ENCODE assay signal across 8 cellular contexts in the genomic region with DNA sequence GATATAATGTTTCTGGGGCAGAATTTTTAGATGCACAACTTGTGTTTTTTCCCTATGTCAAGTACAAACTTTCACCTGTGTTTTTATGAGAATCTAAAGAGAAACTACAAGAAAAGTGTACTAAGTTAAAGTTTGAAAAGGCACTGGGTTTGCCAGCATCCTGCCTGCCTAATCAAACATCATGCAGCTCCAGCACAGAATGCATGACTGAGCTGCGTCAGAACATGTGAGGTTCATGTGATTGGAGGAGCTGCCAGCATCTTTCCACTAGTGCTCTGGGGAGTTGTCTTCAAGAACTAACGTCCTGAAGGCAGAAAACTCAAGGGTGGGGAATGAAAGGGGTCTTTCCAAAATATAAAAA. TPM values are rescaled to one million over a fixed set of nuclear protein-coding genes. Genes with fewer than 3 reads are reported as not detected.
A peak's percentile ranks its signal among the peaks of the same experiment; 100 is the strongest.
DNase-seq lines count a peak whose midpoint lies in the region; ATAC-seq and TF ChIP-seq lines count a peak whose summit lies in the region.

No MANE protein-coding gene starts in this region.

- in situ Hi-C loops in HAP-1 (cut with MboI; ENCODE audit: low sequenced_read_pairs), result loop anchor here (10.0 kb wide), 1 partner anchor 128 kb away; the partner anchor contains the start of gene CD274

- 49% methylated on average over 2 of the region's 2 CpGs for WGBS in hepatocyte (ENCODE audit: low lambda C conversion rate, missing lambda C conversion rate)

- H3F3A ChIP-seq in PC-9 (ENCODE audit: insufficient read depth, low read depth), result no peaks in the 10 kb centered on the region

- peaks cover 72% of the 10 kb centered on the region for H3K4me1 Mint-ChIP-seq in activated T-helper 1 cell treated with anti-CD3 and anti-CD28 coated beads, Interleukin-12 subunit alpha, Interleukin-12 subunit beta, Interleukin-2, Interleukin-4 antibody, amounts not matched to agents 30 ng/mL and 10 ng/mL and 1 ng/mL, durations not matched to agents 14 hours and 24 hours and 36 hours (ENCODE audit: low read depth)

- peak; percentile 44 for ATAC-seq in GM19328 (IDR thresholded peaks at IDR 0.05; ENCODE audit: unreplicated experiment)
- ATAC-seq in HG03280 (IDR thresholded peaks at IDR 0.05; ENCODE audit: unreplicated experiment), result peak; percentile 56

- BruUV-seq in PC-9 (replicated peaks; lab: Mats Ljungman, UMichigan), result no TSS peak

- intact Hi-C loops in activated T-helper 1 cell treated with anti-CD3 and anti-CD28 coated beads, Interleukin-12 subunit alpha, Interleukin-12 subunit beta, Interleukin-2, Interleukin-4 antibody, amounts not matched to agents 30 ng/mL and 10 ng/mL and 1 ng/mL, durations not matched to agents 14 hours and 24 hours and 36 hours (cut with micrococcal nuclease), result no loop called here
- intact Hi-C loops in PC-9 (cut with micrococcal nuclease; ENCODE audit: unreplicated experiment), result no loop called here

- H3K36me3 ChIP-seq in PC-9 (ENCODE audit: low read depth) (no peaks in the 10 kb centered on the region), HAP-1 (replicated peaks) (no peaks in the 10 kb centered on the region), hepatocyte (replicated peaks; ENCODE audit: insufficient read depth, low read depth) (no peaks in the 10 kb centered on the region)

- TF ChIP-seq CTCF in AG10803 (conservative IDR thresholded peaks at IDR 0.05; ENCODE audit: low read length) (no peak), PC-9 (conservative IDR thresholded peaks at IDR 0.05) (no peak), hepatocyte (IDR thresholded peaks at IDR 0.05; ENCODE audit: poor library complexity) (no peak)

- H4K20me1 ChIP-seq in PC-9 (ENCODE audit: insufficient read depth) (no peaks in the 10 kb centered on the region), hepatocyte (ENCODE audit: insufficient read depth, poor library complexity, severe bottlenecking) (no peaks in the 10 kb centered on the region)

- DNase-seq in AG10803 (ENCODE audit: low read depth) (peak; percentile 72), kidney tubule cell (ENCODE audit: low spot score) (peak; percentile 80), PC-9 (no peak), HAP-1 (ENCODE audit: low spot score in 2 of 2) (no peak), hepatocyte (ENCODE audit: low spot score) (no peak)
- peak; percentile 57 for DNase-seq in activated T-helper 1 cell treated with anti-CD3 and anti-CD28 coated beads, Interleukin-12 subunit alpha, Interleukin-12 subunit beta, Interleukin-2, Interleukin-4 antibody, amounts not matched to agents 30 ng/mL and 10 ng/mL and 1 ng/mL, durations not matched to agents 14 hours and 24 hours and 36 hours (ENCODE audit: low spot score)

- CTCF ChIA-PET in PC-9 (lab: Charles Lee), result interaction anchor here (0.7 kb wide), 1 partner anchor 503 kb away, joined by 3 read pairs; no protein-coding TSS in a partner anchor

- no peak overlapping the region for H3K4me3 Mint-ChIP-seq in activated T-helper 1 cell treated with anti-CD3 and anti-CD28 coated beads, Interleukin-12 subunit alpha, Interleukin-12 subunit beta, Interleukin-2, Interleukin-4 antibody, amounts not matched to agents 30 ng/mL and 10 ng/mL and 1 ng/mL, durations not matched to agents 14 hours and 24 hours and 36 hours

- H3K27me3 ChIP-seq in PC-9 (ENCODE audit: insufficient read depth, low read depth) (no peaks in the 10 kb centered on the region), HAP-1 (ENCODE audit: low read depth) (no peaks in the 10 kb centered on the region), hepatocyte (no peaks in the 10 kb centered on the region)

- H3K4me1 ChIP-seq in PC-9 (replicated peaks; ENCODE audit: insufficient read depth), result peaks cover 14% of the 10 kb centered on the region
- H3K4me1 ChIP-seq in HAP-1, result no peaks in the 10 kb centered on the region
- H3K4me1 ChIP-seq in hepatocyte (ENCODE audit: insufficient read depth), result no peaks in the 10 kb centered on the region

- peaks cover 4% of the 10 kb centered on the region for H3K9me3 Mint-ChIP-seq in activated T-helper 1 cell treated with anti-CD3 and anti-CD28 coated beads, Interleukin-12 subunit alpha, Interleukin-12 subunit beta, Interleukin-2, Interleukin-4 antibody, amounts not matched to agents 30 ng/mL and 10 ng/mL and 1 ng/mL, durations not matched to agents 14 hours and 24 hours and 36 hours

- no peaks in the 10 kb centered on the region for H3K79me2 ChIP-seq in PC-9 (ENCODE audit: low read depth)
- H3K79me2 ChIP-seq in hepatocyte, result no peaks in the 10 kb centered on the region

- H3K4me3 ChIP-seq in AG10803 (ENCODE audit: low read length) (no peak overlapping the region), PC-9 (no peak overlapping the region), HAP-1 (no peak overlapping the region), hepatocyte (no peak overlapping the region)

- H3K27me3 Mint-ChIP-seq in activated T-helper 1 cell treated with anti-CD3 and anti-CD28 coated beads, Interleukin-12 subunit alpha, Interleukin-12 subunit beta, Interleukin-2, Interleukin-4 antibody, amounts not matched to agents 30 ng/mL and 10 ng/mL and 1 ng/mL, durations not matched to agents 14 hours and 24 hours and 36 hours (ENCODE audit: insufficient read depth), result no peaks in the 10 kb centered on the region

- H3K27ac Mint-ChIP-seq in activated T-helper 1 cell treated with anti-CD3 and anti-CD28 coated beads, Interleukin-12 subunit alpha, Interleukin-12 subunit beta, Interleukin-2, Interleukin-4 antibody, amounts not matched to agents 30 ng/mL and 10 ng/mL and 1 ng/mL, durations not matched to agents 14 hours and 24 hours and 36 hours, result peak overlapping the region; percentile 90

- no peaks in the 10 kb centered on the region for H3K9me2 ChIP-seq in PC-9 (ENCODE audit: insufficient read depth)
- no peaks in the 10 kb centered on the region for H3K9me2 ChIP-seq in hepatocyte (replicated peaks; ENCODE audit: insufficient read depth)

- H3K27ac ChIP-seq in PC-9, result no peak overlapping the region
- no peak overlapping the region for H3K27ac ChIP-seq in hepatocyte

- H3K9me3 ChIP-seq in PC-9 (ENCODE audit: insufficient read depth, low read depth) (no peaks in the 10 kb centered on the region), HAP-1 (no peaks in the 10 kb centered on the region), hepatocyte (ENCODE audit: low read depth) (no peaks in the 10 kb centered on the region)

- H3K4me2 ChIP-seq in PC-9, result no peak overlapping the region
- no peak overlapping the region for H3K4me2 ChIP-seq in hepatocyte

- peaks cover 7% of the 10 kb centered on the region for H3K36me3 Mint-ChIP-seq in activated T-helper 1 cell treated with anti-CD3 and anti-CD28 coated beads, Interleukin-12 subunit alpha, Interleukin-12 subunit beta, Interleukin-2, Interleukin-4 antibody, amounts not matched to agents 30 ng/mL and 10 ng/mL and 1 ng/mL, durations not matched to agents 14 hours and 24 hours and 36 hours (ENCODE audit: low read depth)

- POLR2A ChIA-PET in PC-9 (lab: Charles Lee; ENCODE audit: unreplicated experiment), result no interaction called here

- H2AFZ ChIP-seq in PC-9, result no peak overlapping the region
- H2AFZ ChIP-seq in hepatocyte, result no peak overlapping the region

RNA-seq across cellular contexts. Expression of gene RIC1, which starts 46.1 kb away (rescaled TPM):
- 20.9 and 22.3 TPM in 2 replicates for total RNA-seq in activated T-helper 1 cell treated with anti-CD3 and anti-CD28 coated beads, Interleukin-12 subunit alpha, Interleukin-12 subunit beta, Interleukin-2, Interleukin-4 antibody, amounts not matched to agents 30 ng/mL and 10 ng/mL and 1 ng/mL, durations not matched to agents 14 hours and 24 hours and 36 hours
- total RNA-seq in PC-9 (2021), result 11.0 and 13.8 TPM in 2 replicates
- 34.9 and 45.6 TPM in 2 replicates for total RNA-seq in hepatocyte
- polyA plus RNA-seq in hepatocyte, result 9.5 and 11.2 TPM in 2 replicates

Comparison
In these comparisons a context has a peak if more than half of its experiments do, and no peak if none do; other contexts are left out.
1. DNase-seq: peak in AG10803 (single experiment), activated T-helper 1 cell treated with anti-CD3 and anti-CD28 coated beads, Interleukin-12 subunit alpha, Interleukin-12 subunit beta, Interleukin-2, Interleukin-4 antibody, amounts not matched to agents 30 ng/mL and 10 ng/mL and 1 ng/mL, durations not matched to agents 14 hours and 24 hours and 36 hours (single experiment) and kidney tubule cell (single experiment); none in PC-9 (0 of 2), HAP-1 (0 of 2) and hepatocyte (single experiment).